ENCODE assay signal across 9 cellular contexts in genomic region chr4:177853198-177853597, GRCh38.
"Had no signal": no experiment of that assay in that cellular context is flagged by ENCODE, and none has a peak within 500 bp of the region (broad histone marks: within the 10 kb centered on the region; RNA-seq: fewer than 3 reads in every experiment).

No MANE protein-coding gene starts in this region.

- H3K27ac Mint-ChIP-seq: H9, IgD-negative memory B cell had no signal

- DNase-seq: GM23248, GOT3, H9, HCEC 1CT, KBM-7 had no signal

- H3K4me1 Mint-ChIP-seq: IgD-negative memory B cell had no signal

- ATAC-seq: HepG2 had no signal

- H3K4me3 ChIP-seq: GM23248 had no signal

- H3K27ac ChIP-seq: GM23248, HL-60, KMS-11 had no signal

- H3K4me2 ChIP-seq: KMS-11 had no signal

- H3K9ac ChIP-seq: GM23248, KMS-11 had no signal

- H3K4me3 Mint-ChIP-seq: H9 had no signal

- H3K27me3 Mint-ChIP-seq: IgD-negative memory B cell had no signal

- H2AFZ ChIP-seq: GM23248 had no signal

- H3K36me3 Mint-ChIP-seq: IgD-negative memory B cell had no signal
